In genomic region chr10:4334853-4335252, GRCh38 we compare ENCODE assay signal across 23 cellular contexts.
"Had no signal": no experiment of that assay in that cellular context is flagged by ENCODE, and none has a peak within 500 bp of the region (broad histone marks: within the 10 kb centered on the region; RNA-seq: fewer than 3 reads in every experiment).

No MANE protein-coding gene starts in this region.

- H3K36me3 Mint-ChIP-seq: activated naive CD8-positive, alpha-beta T cell treated with anti-CD3 and anti-CD28 coated beads, Interleukin-2, amount 10 ng/mL, durations not matched to agents 7 days and 5 days; stimulated activated naive B cell treated with anti-CD40 and anti-IgM and Interleukin-4, amounts not matched to agents 10 μg/mL and 1 μg/mL and 100 μg/mL, for 72 hours; T-cell had no signal

- H3K4me1 Mint-ChIP-seq: activated B cell treated with CpG ODN at 0.5 μM for 24 hours; activated CD4-positive, alpha-beta memory T cell treated with anti-CD3 and anti-CD28 coated beads, Interleukin-2, amount 10 ng/mL, durations not matched to agents 7 days and 5 days; activated naive CD8-positive, alpha-beta T cell treated with anti-CD3 and anti-CD28 coated beads, Interleukin-2, amount 10 ng/mL, durations not matched to agents 7 days and 5 days; activated T-helper 17 cell treated with anti-CD3 and anti-CD28 coated beads, Interleukin-2, amount 50 U/mL, for 72 hours; central memory CD8-positive, alpha-beta T cell; stimulated activated naive B cell treated with anti-CD40 and anti-IgM and Interleukin-4, amounts not matched to agents 10 μg/mL and 1 μg/mL and 100 μg/mL, for 72 hours; T-cell had no signal

- H3K9me3 ChIP-seq: right atrium auricular region, thyroid gland had no signal

- H3K27ac ChIP-seq: lower lobe of right lung, right atrium auricular region, SK-N-MC, thyroid gland had no signal

- H3K27ac Mint-ChIP-seq: activated B cell treated with CpG ODN at 0.5 μM for 24 hours; activated CD4-positive, alpha-beta memory T cell treated with anti-CD3 and anti-CD28 coated beads, Interleukin-2, amount 10 ng/mL, durations not matched to agents 7 days and 5 days; activated naive CD8-positive, alpha-beta T cell treated with anti-CD3 and anti-CD28 coated beads, Interleukin-2, amount 10 ng/mL, durations not matched to agents 7 days and 5 days; activated T-helper 17 cell treated with anti-CD3 and anti-CD28 coated beads, Interleukin-2, amount 50 U/mL, for 72 hours; nephron; stimulated activated naive B cell treated with anti-CD40 and anti-IgM and Interleukin-4, amounts not matched to agents 10 μg/mL and 1 μg/mL and 100 μg/mL, for 72 hours; T-cell had no signal

- DNase-seq: activated B cell treated with CpG ODN at 0.5 μM for 24 hours; activated CD4-positive, alpha-beta memory T cell treated with anti-CD3 and anti-CD28 coated beads, Interleukin-2, amount 10 ng/mL, durations not matched to agents 7 days and 5 days; activated CD4-positive, alpha-beta T cell treated with anti-CD3 and anti-CD28 coated beads for 48 hours; activated naive CD4-positive, alpha-beta T cell; activated naive CD8-positive, alpha-beta T cell treated with anti-CD3 and anti-CD28 coated beads, Interleukin-2, amount 10 ng/mL, durations not matched to agents 7 days and 5 days; activated T-cell treated with anti-CD3 and anti-CD28 coated beads, Interleukin-2, amount 50 U/mL, for 1 hour; anterior cingulate cortex; cortex of kidney; effector CD4-positive, alpha-beta T cell; left colon; lower lobe of right lung; occipital lobe; spleen; stimulated activated naive B cell treated with anti-CD40 and anti-IgM and Interleukin-4, amounts not matched to agents 10 μg/mL and 1 μg/mL and 100 μg/mL, for 72 hours; T-cell; thyroid gland had no signal

- H3K27me3 ChIP-seq: right atrium auricular region, spleen, thyroid gland had no signal

- FAIRE-seq: urothelium cell line had no signal

- H3K27me3 Mint-ChIP-seq: activated B cell treated with CpG ODN at 0.5 μM for 24 hours; activated CD4-positive, alpha-beta memory T cell treated with anti-CD3 and anti-CD28 coated beads, Interleukin-2, amount 10 ng/mL, durations not matched to agents 7 days and 5 days; activated T-helper 17 cell treated with anti-CD3 and anti-CD28 coated beads, Interleukin-2, amount 50 U/mL, for 72 hours; central memory CD8-positive, alpha-beta T cell; stimulated activated naive B cell treated with anti-CD40 and anti-IgM and Interleukin-4, amounts not matched to agents 10 μg/mL and 1 μg/mL and 100 μg/mL, for 72 hours; T-cell had no signal

- H3K9me3 Mint-ChIP-seq: activated CD4-positive, alpha-beta memory T cell treated with anti-CD3 and anti-CD28 coated beads, Interleukin-2, amount 10 ng/mL, durations not matched to agents 7 days and 5 days; activated naive CD8-positive, alpha-beta T cell treated with anti-CD3 and anti-CD28 coated beads, Interleukin-2, amount 10 ng/mL, durations not matched to agents 7 days and 5 days; activated T-helper 17 cell treated with anti-CD3 and anti-CD28 coated beads, Interleukin-2, amount 50 U/mL, for 72 hours; central memory CD8-positive, alpha-beta T cell; nephron; stimulated activated naive B cell treated with anti-CD40 and anti-IgM and Interleukin-4, amounts not matched to agents 10 μg/mL and 1 μg/mL and 100 μg/mL, for 72 hours; T-cell had no signal

- H3K4me1 ChIP-seq: lower lobe of right lung, right atrium auricular region, spleen had no signal

- ATAC-seq: activated T-helper 17 cell treated with anti-CD3 and anti-CD28 coated beads, Interleukin-2, amount 50 U/mL, for 72 hours; esophagus mucosa; left colon; lower lobe of right lung; stimulated activated naive B cell treated with anti-CD40 and anti-IgM and Interleukin-4, amounts not matched to agents 10 μg/mL and 1 μg/mL and 100 μg/mL, for 72 hours; T-cell had no signal

- H3K4me3 Mint-ChIP-seq: activated B cell treated with CpG ODN at 0.5 μM for 24 hours; activated CD4-positive, alpha-beta memory T cell treated with anti-CD3 and anti-CD28 coated beads, Interleukin-2, amount 10 ng/mL, durations not matched to agents 7 days and 5 days; activated naive CD8-positive, alpha-beta T cell treated with anti-CD3 and anti-CD28 coated beads, Interleukin-2, amount 10 ng/mL, durations not matched to agents 7 days and 5 days; activated T-helper 17 cell treated with anti-CD3 and anti-CD28 coated beads, Interleukin-2, amount 50 U/mL, for 72 hours; central memory CD8-positive, alpha-beta T cell; nephron; stimulated activated naive B cell treated with anti-CD40 and anti-IgM and Interleukin-4, amounts not matched to agents 10 μg/mL and 1 μg/mL and 100 μg/mL, for 72 hours; T-cell had no signal

- H3K4me3 ChIP-seq: lower lobe of right lung, right atrium auricular region, SK-N-MC, spleen, thyroid gland had no signal

- H3K36me3 ChIP-seq: lower lobe of right lung, right atrium auricular region, spleen, thyroid gland had no signal
